In genomic region chr19:52170863-52171320, GRCh38 we compare ENCODE assay signal across 8 cellular contexts. TPM values are rescaled to one million over a fixed set of nuclear protein-coding genes. Genes with fewer than 3 reads are reported as not detected.
DNase-seq lines count a peak whose midpoint lies in the region; ATAC-seq, FAIRE-seq and TF ChIP-seq lines count a peak whose summit lies in the region.

No MANE protein-coding gene starts in this region.

- H3K36me3 Mint-ChIP-seq in activated T-cell treated with anti-CD3 and anti-CD28 coated beads, Interleukin-2, amount 50 U/mL, for 4 hours (ENCODE audit: insufficient read depth): peaks cover 29% of the 10 kb centered on the region
- peaks cover 15% of the 10 kb centered on the region for H3K36me3 Mint-ChIP-seq in IgD-negative memory B cell

- in situ Hi-C loops in K562 (cut with MboI): no loop called here

- no peaks in the 10 kb centered on the region for H3K9me1 ChIP-seq in K562 (ENCODE audit: control insufficient read depth, insufficient read depth, low read length)

- no peaks in the 10 kb centered on the region for H3K27me3 Mint-ChIP-seq in activated T-cell treated with anti-CD3 and anti-CD28 coated beads, Interleukin-2, amount 50 U/mL, for 4 hours (ENCODE audit: low read depth)
- no peaks in the 10 kb centered on the region for H3K27me3 Mint-ChIP-seq in IgD-negative memory B cell

- peak overlapping the region; percentile 78 for H3K4me2 ChIP-seq in K562 (ENCODE audit: insufficient read depth, low read length)

- H3K9me3 ChIP-seq in K562 (replicated peaks; ENCODE audit: control insufficient read depth, insufficient read depth, low read depth, low read length): peaks cover 4% of the 10 kb centered on the region

- no peak for FAIRE-seq in K562 (lab: Jason Lieb, UNC)

- no peaks in the 10 kb centered on the region for H3K9me3 Mint-ChIP-seq in activated T-cell treated with anti-CD3 and anti-CD28 coated beads, Interleukin-2, amount 50 U/mL, for 4 hours
- peaks cover 3 to 4% (median 3%) of the 10 kb centered on the region in 3 donors for H3K9me3 Mint-ChIP-seq in IgD-negative memory B cell

- H3K27me3 ChIP-seq in K562 (ENCODE audit: control insufficient read depth in 2 of 2, insufficient read depth in 2 of 2, low read length in 2 of 2): no peaks in the 10 kb centered on the region; a peak in 1 of 5 replicates

- TF ChIP-seq POLR2A in K562 (conservative IDR thresholded peaks at IDR 0.05): no peak

- peaks cover 31% of the 10 kb centered on the region for H3K4me1 Mint-ChIP-seq in activated T-cell treated with anti-CD3 and anti-CD28 coated beads, Interleukin-2, amount 50 U/mL, for 4 hours (ENCODE audit: low read depth)
- peaks cover 14 to 16% (median 16%) of the 10 kb centered on the region in 3 donors for H3K4me1 Mint-ChIP-seq in IgD-negative memory B cell

- H3K4me3 Mint-ChIP-seq in activated T-cell treated with anti-CD3 and anti-CD28 coated beads, Interleukin-2, amount 50 U/mL, for 4 hours: peak overlapping the region; percentile 93
- H3K4me3 Mint-ChIP-seq in IgD-negative memory B cell: peak overlapping the region; percentile 90 to 99 (median 95)

- no peak overlapping the region for H3K27ac ChIP-seq in K562 (ENCODE audit: extremely low read depth, low read depth, low read length)

- BruUV-seq in K562 (replicated peaks; lab: Mats Ljungman, UMichigan): no TSS peak

- no peaks in the 10 kb centered on the region for H4K20me1 ChIP-seq in K562 (replicated peaks; ENCODE audit: control insufficient read depth, insufficient read depth, low read length)

- no peak for TF ChIP-seq EP300 in K562 (IDR thresholded peaks at IDR 0.05; ENCODE audit: low read length)

- peak overlapping the region; percentile 52 for H3K4me3 ChIP-seq in K562

- peak overlapping the region; percentile 43 to 84 for H3K9ac ChIP-seq in K562 (ENCODE audit: insufficient read depth in 1 of 2, low read depth in 2 of 2, low read length in 2 of 2)

- intact Hi-C loops in K562 (cut with micrococcal nuclease): no loop called here

- no peaks in the 10 kb centered on the region for H3K36me3 ChIP-seq in K562 (ENCODE audit: control insufficient read depth, insufficient read depth, low read length)

- H2AFZ ChIP-seq in K562 (ENCODE audit: low read depth, low read length): peak overlapping the region; percentile 89

- no peak for TF ChIP-seq CTCF in K562 (IDR thresholded peaks at IDR 0.05 in 2 of 3, conservative IDR thresholded peaks at IDR 0.05 in 1 of 3; ENCODE audit: insufficient read depth in 2 of 3, low read depth in 1 of 3, low read length in 3 of 3)

- peaks cover 0 to 4% of the 10 kb centered on the region in 2 experiments; a peak in 2 of 5 replicates for H3K4me1 ChIP-seq in K562 (replicated peaks in 1 of 2; ENCODE audit: control insufficient read depth in 2 of 2, insufficient read depth in 2 of 2, low read length in 2 of 2)

- peak overlapping the region; percentile 78 to 97 (median 94) for H3K27ac Mint-ChIP-seq in IgD-negative memory B cell

- 48% methylated on average over 21 of the region's 22 CpGs for WGBS in K562 (ENCODE audit: insufficient coverage, low coverage, missing lambda C conversion rate)

- CTCF ChIA-PET in K562 (lab: Yijun Ruan, JAX; ENCODE audit: low intra/inter-chr PET ratio): no interaction called here

- TF ChIP-seq RAD21 in K562 (CRISPR knock-in tag; conservative IDR thresholded peaks at IDR 0.05 in 1 of 2, IDR thresholded peaks at IDR 0.05 in 1 of 2): no peak

- ATAC-seq in activated T-cell treated with anti-CD3 and anti-CD28 coated beads, Interleukin-2, amount 50 U/mL, for 4 hours: peak; percentile 22 to 23
- ATAC-seq in K562 (peak; percentile 29; the same call in 2 of the 3 replicates), HG03469 (IDR thresholded peaks at IDR 0.05; ENCODE audit: unreplicated experiment) (no peak)

- POLR2A ChIA-PET in K562 (lab: Yijun Ruan, JAX): no interaction called here

- no peaks in the 10 kb centered on the region for H3K79me2 ChIP-seq in K562 (ENCODE audit: control insufficient read depth, insufficient read depth, low read length)

- DNase-seq in activated T-cell treated with anti-CD3 and anti-CD28 coated beads, Interleukin-2, amount 50 U/mL, for 4 hours: no peak
- no peak for DNase-seq in activated T-cell treated with anti-CD3 and anti-CD28 coated beads, Interleukin-2, amount 50 U/mL, for 48 hours
- DNase-seq in K562 (ENCODE audit: extremely low read depth in 1 of 4, low spot score in 3 of 4): no peak
- DNase-seq in iPS-NIHi7 (ENCODE audit: extremely low spot score): peak; percentile 43
- peak; percentile 40 for DNase-seq in stimulated activated CD8-positive, alpha-beta memory T cell treated with anti-CD3 and anti-CD28 coated beads, Interleukin-4, amount 100 ng/mL, for 48 hours
- DNase-seq in H4 (ENCODE audit: low spot score): no peak

TF ChIP-seq in K562, 482 proteins besides CTCF, POLR2A, EP300 and RAD21 (continues in another document):
- no peak for TF ChIP-seq SMARCE1 (IDR thresholded peaks at IDR 0.05)

RNA-seq across cellular contexts. Expression of gene ZNF836, which starts 0.5 kb away (rescaled TPM):
- total RNA-seq in activated T-cell treated with anti-CD3 and anti-CD28 coated beads, Interleukin-2, amount 50 U/mL, for 4 hours: 1 to 10 TPM; 2.0 to 4.3 (median 3.3) TPM
- polyA plus RNA-seq in IgD-negative memory B cell: 14.0 TPM
- total RNA-seq in K562 (2011; cell fraction: chromatin; rRNA removed; ENCODE audit: low replicate concordance): 0.97 TPM in 1 of 2 replicates, not detected in the other
- total RNA-seq in K562 (2011; cell fraction: nucleolus; rRNA removed): not detected in 2 replicates
- total RNA-seq in K562 (2011; cell fraction: nucleoplasm; rRNA removed): 0.15 and 0.69 TPM in 2 replicates
- 0.20 and 0.50 TPM in 2 replicates for total RNA-seq in K562 (2014; rRNA removed)
- 0.19 and 0.69 TPM in 2 replicates for total RNA-seq in K562 (2014; rRNA removed; fragmentation: Illumina TruSeq; extraction: Trizol)
- total RNA-seq in K562 (2015; rRNA removed; fragmentation: Illumina TruSeq; extraction: Trizol): 0.15 and 0.65 TPM in 2 replicates
- total RNA-seq in K562 (2021): 0.51 and 0.78 TPM in 2 replicates
- not detected in 2 replicates for polyA plus RNA-seq in K562 (2011; rRNA removed)
- polyA plus RNA-seq in K562 (2011; cell fraction: cytosol; rRNA removed): 0.21 TPM in 1 of 2 replicates, not detected in the other
- polyA plus RNA-seq in K562 (2011; cell fraction: nucleus; rRNA removed): 0.18 TPM in 1 of 2 replicates, not detected in the other
- 0.68 and 1.7 TPM in 2 replicates for polyA plus RNA-seq in K562 (2012)
- polyA plus RNA-seq in K562 (2014; fragmentation: Illumina TruSeq; extraction: Trizol): 0.67 and 1.1 TPM in 2 replicates
- under 1 TPM; 0.24 to 0.64 TPM for polyA plus RNA-seq in K562 (2014; fragmentation: Nextera tagmentation; extraction: Ambion mirVana)
- not detected in 2 replicates for polyA plus RNA-seq in K562 (2014; rRNA removed)
- 0.06 TPM in 1 of 2 replicates, not detected in the other for polyA minus RNA-seq in K562 (2011; rRNA and poly(A)+ RNA removed)
- not detected in 2 replicates for polyA minus RNA-seq in K562 (2011; cell fraction: cytosol; rRNA and poly(A)+ RNA removed)
- polyA minus RNA-seq in K562 (2011; cell fraction: nucleus; rRNA and poly(A)+ RNA removed): not detected in 2 replicates
- 3.4 and 8.4 TPM in 2 replicates for total RNA-seq in H4 (2014; rRNA removed; shearing (Covaris generic))

RNA-seq across cellular contexts. Expression of gene PPP2R1A, which starts 19.0 kb away (rescaled TPM):
- total RNA-seq in activated T-cell treated with anti-CD3 and anti-CD28 coated beads, Interleukin-2, amount 50 U/mL, for 4 hours: 100 to 1,000 TPM; 297 to 317 (median 310) TPM
- 204 TPM for polyA plus RNA-seq in IgD-negative memory B cell
- total RNA-seq in K562 (2011; cell fraction: chromatin; rRNA removed; ENCODE audit: low replicate concordance): 81.8 and 144 TPM in 2 replicates
- 101 and 118 TPM in 2 replicates for total RNA-seq in K562 (2011; cell fraction: nucleolus; rRNA removed)
- total RNA-seq in K562 (2011; cell fraction: nucleoplasm; rRNA removed): 97.3 and 106 TPM in 2 replicates
- total RNA-seq in K562 (2014; rRNA removed): 70.1 and 109 TPM in 2 replicates
- 57.1 and 82.6 TPM in 2 replicates for total RNA-seq in K562 (2014; rRNA removed; fragmentation: Illumina TruSeq; extraction: Trizol)
- 60.4 and 62.8 TPM in 2 replicates for total RNA-seq in K562 (2015; rRNA removed; fragmentation: Illumina TruSeq; extraction: Trizol)
- 203 and 211 TPM in 2 replicates for total RNA-seq in K562 (2021)
- 76.1 and 136 TPM in 2 replicates for polyA plus RNA-seq in K562 (2011; rRNA removed)
- polyA plus RNA-seq in K562 (2011; cell fraction: cytosol; rRNA removed): 94.5 and 135 TPM in 2 replicates
- 73.6 and 105 TPM in 2 replicates for polyA plus RNA-seq in K562 (2011; cell fraction: nucleus; rRNA removed)
- polyA plus RNA-seq in K562 (2012): 164 and 276 TPM in 2 replicates
- polyA plus RNA-seq in K562 (2014; fragmentation: Illumina TruSeq; extraction: Trizol): 151 and 153 TPM in 2 replicates
- 10 to 100 TPM; 10.1 to 16.0 TPM for polyA plus RNA-seq in K562 (2014; fragmentation: Nextera tagmentation; extraction: Ambion mirVana)
- polyA plus RNA-seq in K562 (2014; rRNA removed): 64.3 and 73.6 TPM in 2 replicates
- 119 and 129 TPM in 2 replicates for polyA minus RNA-seq in K562 (2011; rRNA and poly(A)+ RNA removed)
- polyA minus RNA-seq in K562 (2011; cell fraction: cytosol; rRNA and poly(A)+ RNA removed): 148 and 155 TPM in 2 replicates
- polyA minus RNA-seq in K562 (2011; cell fraction: nucleus; rRNA and poly(A)+ RNA removed): 49.5 and 68.0 TPM in 2 replicates
- 225 and 236 TPM in 2 replicates for total RNA-seq in H4 (2014; rRNA removed; shearing (Covaris generic))

RNA-seq across cellular contexts. Expression of gene ZNF616, which starts 31.2 kb away (rescaled TPM):
- 1 to 10 TPM; 7.1 to 8.7 (median 7.2) TPM for total RNA-seq in activated T-cell treated with anti-CD3 and anti-CD28 coated beads, Interleukin-2, amount 50 U/mL, for 4 hours
- polyA plus RNA-seq in IgD-negative memory B cell: 5.8 TPM
- 9.9 and 32.8 TPM in 2 replicates for total RNA-seq in K562 (2011; cell fraction: chromatin; rRNA removed; ENCODE audit: low replicate concordance)
- total RNA-seq in K562 (2011; cell fraction: nucleolus; rRNA removed): 5.2 and 7.9 TPM in 2 replicates
- 8.8 and 10.0 TPM in 2 replicates for total RNA-seq in K562 (2011; cell fraction: nucleoplasm; rRNA removed)
- total RNA-seq in K562 (2014; rRNA removed): 4.7 and 4.9 TPM in 2 replicates
- total RNA-seq in K562 (2014; rRNA removed; fragmentation: Illumina TruSeq; extraction: Trizol): 13.0 and 16.1 TPM in 2 replicates
- 10.9 and 11.1 TPM in 2 replicates for total RNA-seq in K562 (2015; rRNA removed; fragmentation: Illumina TruSeq; extraction: Trizol)
- 9.4 and 9.6 TPM in 2 replicates for total RNA-seq in K562 (2021)
- polyA plus RNA-seq in K562 (2011; rRNA removed): 6.7 and 6.9 TPM in 2 replicates
- polyA plus RNA-seq in K562 (2011; cell fraction: cytosol; rRNA removed): 1.6 and 2.6 TPM in 2 replicates
- polyA plus RNA-seq in K562 (2011; cell fraction: nucleus; rRNA removed): 5.0 and 5.3 TPM in 2 replicates
- 7.7 and 8.3 TPM in 2 replicates for polyA plus RNA-seq in K562 (2012)
- 9.2 and 11.2 TPM in 2 replicates for polyA plus RNA-seq in K562 (2014; fragmentation: Illumina TruSeq; extraction: Trizol)
- 1 to 10 TPM; 3.4 to 6.5 TPM for polyA plus RNA-seq in K562 (2014; fragmentation: Nextera tagmentation; extraction: Ambion mirVana)
- 3.7 and 5.0 TPM in 2 replicates for polyA plus RNA-seq in K562 (2014; rRNA removed)
- polyA minus RNA-seq in K562 (2011; rRNA and poly(A)+ RNA removed): 17.9 and 25.4 TPM in 2 replicates
- polyA minus RNA-seq in K562 (2011; cell fraction: cytosol; rRNA and poly(A)+ RNA removed): 6.1 and 9.4 TPM in 2 replicates
- polyA minus RNA-seq in K562 (2011; cell fraction: nucleus; rRNA and poly(A)+ RNA removed): 5.9 and 15.7 TPM in 2 replicates
- 12.4 and 14.0 TPM in 2 replicates for total RNA-seq in H4 (2014; rRNA removed; shearing (Covaris generic))

Comparison
In these comparisons a context has a peak if more than half of its experiments do, and no peak if none do; other contexts are left out.
1. DNase-seq: peak in iPS-NIHi7 (single experiment) and stimulated activated CD8-positive, alpha-beta memory T cell treated with anti-CD3 and anti-CD28 coated beads, Interleukin-4, amount 100 ng/mL, for 48 hours (single experiment); none in activated T-cell treated with anti-CD3 and anti-CD28 coated beads, Interleukin-2, amount 50 U/mL, for 4 hours (single experiment), activated T-cell treated with anti-CD3 and anti-CD28 coated beads, Interleukin-2, amount 50 U/mL, for 48 hours (0 of 2), K562 (0 of 4) and H4 (single experiment).